1 cellular context compared by ENCODE assay signal in genomic region chr22:34160117-34160758, GRCh38.
TF ChIP-seq lines count a peak whose summit lies in the region.

No MANE protein-coding gene starts in this region.

TF ChIP-seq in H1, 55 proteins besides CTCF, POLR2A, EP300 and RAD21 (continued from another document):
- TF ChIP-seq CHD7 (IDR thresholded peaks at IDR 0.05; ENCODE audit: insufficient replicate concordance, low read length) (peak; percentile 33), KDM5A (IDR thresholded peaks at IDR 0.05; ENCODE audit: low read length) (no peak), SIX5 (IDR thresholded peaks at IDR 0.05; ENCODE audit: low read depth, low read length) (no peak), FOSL1 (IDR thresholded peaks at IDR 0.05; ENCODE audit: insufficient read depth, low read depth, low read length) (no peak), CHD1 (IDR thresholded peaks at IDR 0.05; ENCODE audit: low read depth, low read length) (no peak)
- TF ChIP-seq, protein P1, sequence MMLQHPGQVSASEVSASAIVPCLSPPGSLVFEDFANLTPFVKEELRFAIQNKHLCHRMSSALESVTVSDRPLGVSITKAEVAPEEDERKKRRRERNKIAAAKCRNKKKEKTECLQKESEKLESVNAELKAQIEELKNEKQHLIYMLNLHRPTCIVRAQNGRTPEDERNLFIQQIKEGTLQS (IDR thresholded peaks at IDR 0.05; ENCODE audit: insufficient read depth, low read depth, low read length), result no peak
TF ChIP-seq in H1: peak in this region for 2.
